ENCODE assay signal across 8 cellular contexts in genomic region chr12:53222170-53223005, GRCh38. TPM values are rescaled to one million over a fixed set of nuclear protein-coding genes. Genes with fewer than 3 reads are reported as not detected.
DNase-seq lines count a peak whose midpoint lies in the region; ATAC-seq, FAIRE-seq and TF ChIP-seq lines count a peak whose summit lies in the region.

No MANE protein-coding gene starts in this region.

- peaks cover 8% of the 10 kb centered on the region for H3F3A ChIP-seq in DOHH2 (ENCODE audit: control insufficient read depth, insufficient read depth)

- H3K79me2 ChIP-seq in DOHH2 (ENCODE audit: control insufficient read depth, low read length): no peaks in the 10 kb centered on the region

- H3K9me3 ChIP-seq in DOHH2 (ENCODE audit: control insufficient read depth, insufficient read depth, low read length): no peaks in the 10 kb centered on the region
- H3K9me3 ChIP-seq in small intestine (ENCODE audit: control insufficient read depth, low read depth): no peaks in the 10 kb centered on the region

- no peak for ATAC-seq in GM19395 (IDR thresholded peaks at IDR 0.05; ENCODE audit: unreplicated experiment)
- no peak for ATAC-seq in GM21390 (IDR thresholded peaks at IDR 0.05; ENCODE audit: unreplicated experiment)

- peak overlapping the region; percentile 100 for H3K4me2 ChIP-seq in DOHH2 (ENCODE audit: low read length)

- H3K27me3 ChIP-seq in DOHH2 (ENCODE audit: control insufficient read depth, low read length) (peaks cover 20% of the 10 kb centered on the region), small intestine (ENCODE audit: control insufficient read depth in 2 of 2, insufficient read depth in 2 of 2, low read length in 2 of 2) (no peaks in the 10 kb centered on the region)

- no peak for FAIRE-seq in small intestine (lab: Jason Lieb, UNC)

- H3K36me3 ChIP-seq in DOHH2 (ENCODE audit: control insufficient read depth, low read length): no peaks in the 10 kb centered on the region
- H3K36me3 ChIP-seq in small intestine (ENCODE audit: control insufficient read depth in 2 of 2, insufficient read depth in 2 of 2, low read length in 2 of 2): no peaks in the 10 kb centered on the region

- H3K4me3 ChIP-seq in DOHH2 (ENCODE audit: low read length) (peak overlapping the region; percentile 87), epithelial cell of proximal tubule (ENCODE audit: low read depth, low read length) (peak overlapping the region; percentile 55), small intestine (ENCODE audit: low read depth in 1 of 2, low read length in 2 of 2) (no peak overlapping the region)

- POLR2A ChIA-PET in RWPE1 (lab: Yijun Ruan, JAX; ENCODE audit: low non-redundant PET): interaction anchor here (0.7 kb wide), 1 partner anchor 17 kb away, joined by 4 read pairs; no protein-coding TSS in a partner anchor

- TF ChIP-seq CTCF in DOHH2 (IDR thresholded peaks at IDR 0.05; ENCODE audit: low read depth, low read length, poor library complexity, severe bottlenecking) (no peak), RWPE1 (conservative IDR thresholded peaks at IDR 0.05; ENCODE audit: low read depth) (no peak), epithelial cell of proximal tubule (conservative IDR thresholded peaks at IDR 0.05; ENCODE audit: low read depth, low read length) (no peak)

- no peaks in the 10 kb centered on the region for H4K20me1 ChIP-seq in DOHH2 (ENCODE audit: control insufficient read depth, insufficient read depth, low read depth, low read length)

- H3K27ac ChIP-seq in DOHH2 (ENCODE audit: low read depth, low read length) (peak overlapping the region; percentile 30; the same call in 1 of the 2 replicates), RWPE1 (peak overlapping the region; percentile 99), small intestine (ENCODE audit: low read depth in 1 of 2, low read length in 1 of 2) (peak overlapping the region in 1 of 2 donors; percentile 99)

- intact Hi-C loops in posterior vena cava (cut with DNase I): no loop called here

- CTCF ChIA-PET in RWPE1 (lab: Yijun Ruan, JAX): interaction anchor here (0.6 to 0.9 kb wide), 4 partner anchors 22 to 169 kb away, joined by 3 to 6 read pairs (median 4); no protein-coding TSS in a partner anchor

- H3K4me1 ChIP-seq in DOHH2 (ENCODE audit: control insufficient read depth, low read length) (peaks cover 38% of the 10 kb centered on the region), small intestine (ENCODE audit: control insufficient read depth in 2 of 2, insufficient read depth in 1 of 2, low read depth in 1 of 2, low read length in 1 of 2) (peaks cover 0 to 6% of the 10 kb centered on the region in 2 donors)

- no peak for DNase-seq in RWPE1 (ENCODE audit: low spot score)
- no peak for DNase-seq in epithelial cell of proximal tubule (ENCODE audit: low read depth)
- DNase-seq in posterior vena cava (ENCODE audit: low spot score): peak; percentile 13
- DNase-seq in 8988T: no peak
- DNase-seq in small intestine: no peak

- H3K9me2 ChIP-seq in DOHH2 (replicated peaks; ENCODE audit: control insufficient read depth, low read length): no peaks in the 10 kb centered on the region

- WGBS in small intestine, 3 donors: 42 to 50% (median 46%) methylated on average over 5 of the region's 5 CpGs

RNA-seq across cellular contexts. Expression of gene RARG, which starts 9.6 kb away (rescaled TPM):
- total RNA-seq in epithelial cell of proximal tubule (4.2 and 6.1 TPM in 2 replicates), posterior vena cava (10 to 100 TPM; 33.4 to 38.1 TPM)
- 1 to 10 TPM in 1 of 3 donors, under 1 TPM in 1, not detected in 1; 0.54 to 7.1 TPM for polyA plus RNA-seq in small intestine

RNA-seq across cellular contexts. Expression of gene ITGB7, which starts 15.3 kb away (rescaled TPM):
- total RNA-seq in epithelial cell of proximal tubule (0.46 and 3.3 TPM in 2 replicates), posterior vena cava (1 to 10 TPM; 2.1 to 2.9 TPM)
- polyA plus RNA-seq in small intestine: 1 to 10 TPM; 1.8 to 7.3 (median 2.7) TPM

RNA-seq across cellular contexts. Expression of gene CSAD, which starts 41.7 kb away (rescaled TPM):
- 1.6 and 10.4 TPM in 2 replicates for total RNA-seq in epithelial cell of proximal tubule
- total RNA-seq in posterior vena cava: 10 to 100 TPM; 16.4 to 22.3 TPM
- polyA plus RNA-seq in small intestine: 10 to 100 TPM; 12.9 to 56.4 (median 20.5) TPM

RNA-seq across cellular contexts. Expression of gene ZNF740, which starts 41.9 kb away (rescaled TPM):
- total RNA-seq in epithelial cell of proximal tubule (5.5 and 7.0 TPM in 2 replicates), posterior vena cava (10 to 100 TPM; 23.7 to 27.4 TPM)
- 1 to 10 TPM; 2.9 to 9.3 (median 4.9) TPM for polyA plus RNA-seq in small intestine

RNA-seq across cellular contexts. Expression of gene ESPL1, which starts 45.7 kb away (rescaled TPM):
- total RNA-seq in epithelial cell of proximal tubule: 32.0 and 40.1 TPM in 2 replicates
- total RNA-seq in posterior vena cava: 1 to 10 TPM in 1 of 2 donors, under 1 TPM in 1; 0.62 to 1.0 TPM
- polyA plus RNA-seq in small intestine: 10 to 100 TPM in 2 of 3 donors, 1 to 10 TPM in 1; 8.0 to 36.7 (median 14.3) TPM

Comparison
In these comparisons a context has a peak if more than half of its experiments do, and no peak if none do; other contexts are left out.
1. H3K4me3 ChIP-seq: peak in DOHH2 (single experiment) and epithelial cell of proximal tubule (single experiment); none in small intestine (0 of 2).